In genomic region chr1:100895540-100896480, GRCh38 we compare ENCODE assay signal across 8 cellular contexts. TPM values are rescaled to one million over a fixed set of nuclear protein-coding genes. Genes with fewer than 3 reads are reported as not detected.
DNase-seq lines count a peak whose midpoint lies in the region; ATAC-seq and TF ChIP-seq lines count a peak whose summit lies in the region.

TSS of gene SLC30A7 (plus strand) at chr1:100896090. CDS start at chr1:100896263, 173 bp downstream.

- H3K27me3 ChIP-seq in Peyer's patch (no peaks in the 10 kb centered on the region), muscle layer of colon (ENCODE audit: control insufficient read depth in 1 of 2, insufficient read depth in 2 of 2, low read length in 2 of 2) (no peaks in the 10 kb centered on the region)

- peaks cover 0 to 23% (median 3%) of the 10 kb centered on the region in 4 donors for H3K4me1 ChIP-seq in Peyer's patch
- peaks cover 26% of the 10 kb centered on the region for H3K4me1 ChIP-seq in muscle layer of colon (ENCODE audit: insufficient read depth, low read length)

- in situ Hi-C loops in KBM-7 (cut with MboI; ENCODE audit: low pct_unique_long_range_greater_than_20kb, low sequenced_read_pairs), result loop anchor here (25.0 kb wide), 1 partner anchor 1084 kb away; no protein-coding TSS in a partner anchor

- TF ChIP-seq CTCF in Peyer's patch (IDR thresholded peaks at IDR 0.05), result no peak

- peaks cover 0 to 13% (median 0%) of the 10 kb centered on the region in 3 donors for H3K36me3 ChIP-seq in Peyer's patch
- peaks cover 14% of the 10 kb centered on the region for H3K36me3 ChIP-seq in muscle layer of colon (ENCODE audit: insufficient read depth, low read length)

- peak within 1 kb of the TSS; percentile 100 for H3K9ac ChIP-seq in muscle layer of colon (ENCODE audit: low read length)

- ATAC-seq in GM21723 (IDR thresholded peaks at IDR 0.05; ENCODE audit: unreplicated experiment) (peak; percentile 75), esophagus mucosa (peak; percentile 98)

- peak; percentile 83 for DNase-seq in DMS79 (lab: John Stamatoyannopoulos, UW)
- peak; percentile 90 for DNase-seq in KBM-7
- peak; percentile 95 to 98 (median 98) for DNase-seq in Peyer's patch
- DNase-seq in activated T-cell treated with anti-CD3 and anti-CD28 coated beads, Interleukin-2, amount 50 U/mL, for 48 hours, result peak; percentile 99
- peak; percentile 92 to 97 for DNase-seq in stimulated activated CD8-positive, alpha-beta memory T cell treated with anti-CD3 and anti-CD28 coated beads, Interleukin-7, amount 100 ng/mL, for 1 hour (ENCODE audit: low read depth in 2 of 2)

- H3K27ac ChIP-seq in Peyer's patch (peak within 1 kb of the TSS; percentile 81 to 98 (median 92)), muscle layer of colon (ENCODE audit: low read depth, low read length) (peak within 1 kb of the TSS; percentile 96)

- peak within 1 kb of the TSS; percentile 73 to 86 (median 80) for H3K4me3 ChIP-seq in Peyer's patch
- H3K4me3 ChIP-seq in muscle layer of colon (ENCODE audit: low read depth in 1 of 2, low read length in 2 of 2), result peak within 1 kb of the TSS; percentile 93 to 95

- peak; percentile 64 to 81 for TF ChIP-seq POLR2A in Peyer's patch (IDR thresholded peaks at IDR 0.05)

- H3K9me3 ChIP-seq in Peyer's patch, result no peaks in the 10 kb centered on the region
- H3K9me3 ChIP-seq in muscle layer of colon (ENCODE audit: low read length), result no peaks in the 10 kb centered on the region

RNA-seq across cellular contexts. Expression of gene SLC30A7, which starts in this region (rescaled TPM):
- total RNA-seq in Peyer's patch (10 to 100 TPM; 18.2 to 28.5 (median 24.2) TPM), esophagus mucosa (15.9 TPM)

Comparison
In these comparisons a context has a peak if more than half of its experiments do, and no peak if none do; other contexts are left out.
1. Peak in every context shown above with its lines: DNase-seq, ATAC-seq, H3K4me3 ChIP-seq and H3K27ac ChIP-seq.